In the genomic region with DNA sequence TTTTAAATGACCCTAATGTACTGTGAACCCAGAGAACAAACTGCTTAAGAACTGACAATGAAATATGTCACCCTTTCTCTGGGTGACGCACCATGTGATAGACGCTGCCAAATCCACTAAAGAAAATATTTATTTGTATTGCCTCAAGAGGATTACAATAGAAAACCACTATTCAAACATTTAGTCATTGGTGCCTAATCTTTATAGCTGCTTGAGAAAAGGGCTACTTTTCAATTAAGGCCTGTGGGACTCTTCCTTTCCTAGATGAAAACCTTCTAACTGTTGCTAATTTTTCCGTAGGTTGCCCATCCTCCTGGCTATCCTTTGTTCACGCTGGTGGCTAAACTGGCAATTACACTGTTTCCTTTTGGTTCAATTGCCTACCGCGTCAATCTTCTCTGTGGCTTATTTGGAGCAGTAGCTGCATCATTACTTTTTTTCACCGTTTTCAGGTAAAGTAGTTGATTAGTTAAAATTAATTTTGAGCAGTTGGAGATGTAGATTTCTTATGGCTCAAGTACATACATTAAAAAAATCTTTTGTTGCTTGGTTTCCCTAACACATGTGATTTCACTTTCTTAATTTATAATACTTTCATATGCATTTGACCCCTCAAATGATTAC, we compare ENCODE assay signal across 25 cellular contexts. TPM values are rescaled to one million over a fixed set of nuclear protein-coding genes. Genes with fewer than 3 reads are reported as not detected.
DNase-seq lines count a peak whose midpoint lies in the region; ATAC-seq and TF ChIP-seq lines count a peak whose summit lies in the region.
"Had no signal": no experiment of that assay in that cellular context is flagged by ENCODE, and none has a peak within 500 bp of the region (broad histone marks: within the 10 kb centered on the region; RNA-seq: fewer than 3 reads in every experiment).

No MANE protein-coding gene starts in this region.

- H3K27ac Mint-ChIP-seq in nephron progenitor cell = no peak overlapping the region
- H3K27ac Mint-ChIP-seq: activated CD4-positive, alpha-beta T cell treated with anti-CD3 and anti-CD28 coated beads for 36 hours; B cell; H9 had no signal

- H3K4me1 Mint-ChIP-seq in nephron progenitor cell = peaks cover 16% of the 10 kb centered on the region

- no peaks in the 10 kb centered on the region for H3K27me3 Mint-ChIP-seq in nephron progenitor cell (ENCODE audit: low read depth, poor library complexity)
- H3K27me3 Mint-ChIP-seq: activated CD4-positive, alpha-beta T cell treated with anti-CD3 and anti-CD28 coated beads for 36 hours; B cell; central memory CD8-positive, alpha-beta T cell had no signal

- no peak overlapping the region for H3K4me3 ChIP-seq in fibroblast of mammary gland (ENCODE audit: control insufficient read depth, low read depth, low read length)
- H3K4me3 ChIP-seq: esophagus squamous epithelium, GM12878, heart right ventricle, left ventricle myocardium inferior, psoas muscle, smooth muscle cell had no signal

- no peaks in the 10 kb centered on the region for H3K9me3 Mint-ChIP-seq in nephron progenitor cell
- H3K9me3 Mint-ChIP-seq: central memory CD8-positive, alpha-beta T cell; H9; neural crest cell had no signal

- no peak for TF ChIP-seq CTCF in fibroblast of mammary gland (conservative IDR thresholded peaks at IDR 0.05; ENCODE audit: control insufficient read depth, insufficient read depth, low read depth, low read length)
- no peak for TF ChIP-seq CTCF in nephron progenitor cell (IDR thresholded peaks at IDR 0.05)

- ATAC-seq in sciatic nerve = no peak
- ATAC-seq: activated CD4-positive, alpha-beta T cell treated with anti-CD3 and anti-CD28 coated beads for 36 hours; GM12878; heart right ventricle; HepG2; psoas muscle had no signal

- intact Hi-C loops in sciatic nerve (cut with DNase I) = no loop called here

- H3K36me3 Mint-ChIP-seq in nephron progenitor cell (ENCODE audit: low read depth) = peaks cover 5% of the 10 kb centered on the region

- H3K4me3 Mint-ChIP-seq in nephron progenitor cell = no peak overlapping the region
- H3K4me3 Mint-ChIP-seq: activated CD4-positive, alpha-beta T cell treated with anti-CD3 and anti-CD28 coated beads for 36 hours; B cell; central memory CD8-positive, alpha-beta T cell; H9; neural crest cell had no signal

- DNase-seq in HCEC 1CT (peak; percentile 11), NCI-H2029 (lab: John Stamatoyannopoulos, UW) (peak; percentile 92), SHP77 (lab: John Stamatoyannopoulos, UW) (peak; percentile 23 to 46), fibroblast of mammary gland (ENCODE audit: low read depth) (peak; percentile 12), SIG-M5 (lab: John Stamatoyannopoulos, UW) (no peak), sciatic nerve (ENCODE audit: low spot score) (no peak), nephron progenitor cell (no peak), NCI-H524 treated with DMSO at 0.1 percent for 48 hours (lab: John Stamatoyannopoulos, UW) (no peak)
- DNase-seq: activated CD4-positive, alpha-beta T cell treated with anti-CD3 and anti-CD28 coated beads for 36 hours; COR-L47; esophagus squamous epithelium; GF-D8; H9; heart right ventricle; left ventricle myocardium inferior; NCI-H1694; psoas muscle; RPMI8226; stimulated activated CD4-positive, alpha-beta T cell treated with anti-CD3 and anti-CD28 coated beads, Interleukin-4, amount 100 ng/mL, for 1 hour had no signal

RNA-seq across cellular contexts. Expression of a gene that starts 6.0 kb away (rescaled TPM):
- 27.0 TPM for total RNA-seq in sciatic nerve

Comparison
In these comparisons a context has a peak if more than half of its experiments do, and no peak if none do; other contexts are left out.
1. DNase-seq: peak in HCEC 1CT (single experiment), NCI-H2029 (single experiment), SHP77 (2 of 2) and fibroblast of mammary gland (single experiment); none in SIG-M5 (single experiment), sciatic nerve (single experiment), nephron progenitor cell (single experiment) and NCI-H524 treated with DMSO at 0.1 percent for 48 hours (single experiment).